In the genomic region with DNA sequence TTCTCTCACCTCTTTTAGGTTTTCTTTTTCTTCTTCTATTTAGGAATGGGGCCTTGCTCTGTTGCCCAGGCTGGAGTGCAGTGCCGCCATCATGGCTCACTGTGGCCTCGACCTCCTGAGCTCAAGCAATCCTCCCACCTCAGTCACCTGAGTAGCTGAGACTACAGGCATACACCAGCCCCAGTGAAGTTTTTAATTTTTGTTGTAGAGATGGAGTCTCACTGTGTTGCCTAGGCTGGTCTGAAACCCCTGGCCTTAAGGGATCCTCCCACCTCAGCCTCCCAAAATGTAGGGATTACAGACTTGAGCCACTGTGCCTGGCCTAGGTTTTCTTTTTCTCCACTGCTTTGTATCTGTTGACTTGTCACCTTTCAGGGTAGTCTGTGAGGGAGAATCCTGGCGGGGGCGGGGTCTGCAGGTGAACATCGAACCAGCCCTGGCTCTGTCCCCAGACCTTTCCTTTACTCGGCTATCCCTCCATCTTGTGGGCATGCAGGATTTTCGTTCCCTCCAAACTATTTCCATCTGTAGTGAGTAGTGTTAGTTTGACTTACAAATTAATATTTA, we compare ENCODE assay signal across 17 cellular contexts. TPM values are rescaled to one million over a fixed set of nuclear protein-coding genes. Genes with fewer than 3 reads are reported as not detected.
DNase-seq lines count a peak whose midpoint lies in the region; ATAC-seq and TF ChIP-seq lines count a peak whose summit lies in the region.
"Had no signal": no experiment of that assay in that cellular context is flagged by ENCODE, and none has a peak within 500 bp of the region (broad histone marks: within the 10 kb centered on the region; RNA-seq: fewer than 3 reads in every experiment).

No MANE protein-coding gene starts in this region.

- no peaks in the 10 kb centered on the region for H3K27me3 Mint-ChIP-seq in WTC11 (ENCODE audit: low read depth)
- H3K27me3 Mint-ChIP-seq in central memory CD8-positive, alpha-beta T cell: no peaks in the 10 kb centered on the region

- 0 out of 2 replicates have a peak, but pooled peaks cover 3% of the 10 kb centered on the region for H3K36me3 Mint-ChIP-seq in WTC11
- peaks cover 17% of the 10 kb centered on the region for H3K36me3 Mint-ChIP-seq in central memory CD8-positive, alpha-beta T cell (ENCODE audit: insufficient read depth)
- H3K36me3 Mint-ChIP-seq in stimulated activated effector memory CD8-positive, alpha-beta T cell treated with anti-CD3 and anti-CD28 coated beads, Interleukin-12 subunit alpha, Interleukin-12 subunit beta, amount 100 ng/mL, for 72 hours: peaks cover 49% of the 10 kb centered on the region

- H3K9me3 Mint-ChIP-seq in WTC11: no peaks in the 10 kb centered on the region
- H3K9me3 Mint-ChIP-seq in central memory CD8-positive, alpha-beta T cell: no peaks in the 10 kb centered on the region
- H3K9me3 Mint-ChIP-seq in stimulated activated effector memory CD8-positive, alpha-beta T cell treated with anti-CD3 and anti-CD28 coated beads, Interleukin-12 subunit alpha, Interleukin-12 subunit beta, amount 100 ng/mL, for 72 hours: no peaks in the 10 kb centered on the region

- H3K4me1 Mint-ChIP-seq in WTC11: peaks cover 71% of the 10 kb centered on the region
- peaks cover 85% of the 10 kb centered on the region for H3K4me1 Mint-ChIP-seq in central memory CD8-positive, alpha-beta T cell
- H3K4me1 Mint-ChIP-seq in stimulated activated effector memory CD8-positive, alpha-beta T cell treated with anti-CD3 and anti-CD28 coated beads, Interleukin-12 subunit alpha, Interleukin-12 subunit beta, amount 100 ng/mL, for 72 hours: peaks cover 89% of the 10 kb centered on the region

- CTCF ChIA-PET in WTC11 (lab: Charles Lee): no interaction called here

- ATAC-seq in WTC11: no peak
- ATAC-seq in central memory CD8-positive, alpha-beta T cell (replicated peaks; ENCODE audit: extremely low read depth, poor library complexity, severe bottlenecking): no peak
- no peak for ATAC-seq in stimulated activated effector memory CD8-positive, alpha-beta T cell treated with anti-CD3 and anti-CD28 coated beads, Interleukin-12 subunit alpha, Interleukin-12 subunit beta, amount 100 ng/mL, for 72 hours

- DNase-seq in activated effector memory CD4-positive, alpha-beta T cell treated with anti-CD3 and anti-CD28 coated beads, Interleukin-2, amount 50 U/mL, for 16 hours: peak; percentile 60
- no peak for DNase-seq in activated effector memory CD4-positive, alpha-beta T cell treated with Interleukin-2 at 50 U/mL for 16 hours
- no peak for DNase-seq in WTC11 (ENCODE audit: low spot score)
- DNase-seq in central memory CD8-positive, alpha-beta T cell (ENCODE audit: low spot score in 2 of 2): no peak
- DNase-seq in stimulated activated effector memory CD8-positive, alpha-beta T cell treated with anti-CD3 and anti-CD28 coated beads, Interleukin-12 subunit alpha, Interleukin-12 subunit beta, amount 100 ng/mL, for 72 hours (ENCODE audit: low spot score in 2 of 2): no peak
- no peak for DNase-seq in effector CD8-positive, alpha-beta T cell (lab: John Stamatoyannopoulos, UW)
- no peak for DNase-seq in 8988T
- DNase-seq in activated CD4-positive, CD25-positive, alpha-beta regulatory T cell (lab: John Stamatoyannopoulos, UW): no peak
- DNase-seq: anterior cingulate cortex, foreskin fibroblast, hypothalamus, KBM-7, kidney, mesenchymal stem cell, NCI-H1092, NCI-H2107, NCI-H524 treated with DMSO at 0.1 percent for 48 hours had no signal

- POLR2A ChIA-PET in WTC11 (lab: Charles Lee): no interaction called here

- H3K4me3 Mint-ChIP-seq in WTC11: no peak overlapping the region
- H3K4me3 Mint-ChIP-seq in central memory CD8-positive, alpha-beta T cell: peak overlapping the region; percentile 23
- H3K4me3 Mint-ChIP-seq in stimulated activated effector memory CD8-positive, alpha-beta T cell treated with anti-CD3 and anti-CD28 coated beads, Interleukin-12 subunit alpha, Interleukin-12 subunit beta, amount 100 ng/mL, for 72 hours: peak overlapping the region; percentile 23

- no peak for TF ChIP-seq CTCF in WTC11 (IDR thresholded peaks at IDR 0.05)

- 0 out of 2 replicates have a peak overlapping the region, but pooled peaks have one; percentile 27 for H3K27ac Mint-ChIP-seq in WTC11
- H3K27ac Mint-ChIP-seq in central memory CD8-positive, alpha-beta T cell (ENCODE audit: low read depth): peak overlapping the region; percentile 78
- H3K27ac Mint-ChIP-seq in stimulated activated effector memory CD8-positive, alpha-beta T cell treated with anti-CD3 and anti-CD28 coated beads, Interleukin-12 subunit alpha, Interleukin-12 subunit beta, amount 100 ng/mL, for 72 hours: peak overlapping the region; percentile 88

TF ChIP-seq in WTC11, 78 proteins besides CTCF, POLR2A, EP300 and RAD21:
- TF ChIP-seq ZNF121 (CRISPR knock-in tag; IDR thresholded peaks at IDR 0.05) (0 out of 2 replicates have a peak, but pooled peaks have one; percentile 70), GTF2I (CRISPR knock-in tag; conservative IDR thresholded peaks at IDR 0.05) (no peak)
- TF ChIP-seq, protein P1, sequence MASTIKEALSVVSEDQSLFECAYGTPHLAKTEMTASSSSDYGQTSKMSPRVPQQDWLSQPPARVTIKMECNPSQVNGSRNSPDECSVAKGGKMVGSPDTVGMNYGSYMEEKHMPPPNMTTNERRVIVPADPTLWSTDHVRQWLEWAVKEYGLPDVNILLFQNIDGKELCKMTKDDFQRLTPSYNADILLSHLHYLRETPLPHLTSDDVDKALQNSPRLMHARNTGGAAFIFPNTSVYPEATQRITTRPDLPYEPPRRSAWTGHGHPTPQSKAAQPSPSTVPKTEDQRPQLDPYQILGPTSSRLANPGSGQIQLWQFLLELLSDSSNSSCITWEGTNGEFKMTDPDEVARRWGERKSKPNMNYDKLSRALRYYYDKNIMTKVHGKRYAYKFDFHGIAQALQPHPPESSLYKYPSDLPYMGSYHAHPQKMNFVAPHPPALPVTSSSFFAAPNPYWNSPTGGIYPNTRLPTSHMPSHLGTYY (CRISPR knock-in tag; IDR thresholded peaks at IDR 0.05): no peak
TF ChIP-seq in WTC11: peak in this region for 1.

RNA-seq across cellular contexts. Expression of a gene that starts 21.7 kb away (rescaled TPM):
- total RNA-seq in WTC11 (2021): 63.7 to 75.4 TPM (median 65.1 TPM) in 3 replicates

Comparison
In these comparisons a context has a peak if more than half of its experiments do, and no peak if none do; other contexts are left out.
1. H3K27ac Mint-ChIP-seq: peak in every context shown above with its lines; median percentile 88 in stimulated activated effector memory CD8-positive, alpha-beta T cell treated with anti-CD3 and anti-CD28 coated beads, Interleukin-12 subunit alpha, Interleukin-12 subunit beta, amount 100 ng/mL, for 72 hours; 78 in central memory CD8-positive, alpha-beta T cell; 27 in WTC11.